ENCODE assay signal across 1 cellular context in genomic region chr4:184472540-184473264, GRCh38.
TF ChIP-seq lines count a peak whose summit lies in the region.

No MANE protein-coding gene starts in this region.

TF ChIP-seq in GM12878, 131 proteins besides CTCF, POLR2A, EP300 and RAD21 (continued from another document and continues in another):
- TF ChIP-seq BACH1 (IDR thresholded peaks at IDR 0.05; ENCODE audit: borderline replicate concordance) (no peak; the same call in 1 of the 2 replicates), NR2F1 (conservative IDR thresholded peaks at IDR 0.05) (peak; percentile 89), HDAC2 (IDR thresholded peaks at IDR 0.05) (no peak), IKZF2 (IDR thresholded peaks at IDR 0.05) (peak in 1 of 2 experiments; percentile 37; a peak in 3 of 4 replicates), SKIL (IDR thresholded peaks at IDR 0.05; ENCODE audit: low read depth, poor library complexity, severe bottlenecking) (no peak), EGR1 (IDR thresholded peaks at IDR 0.05; ENCODE audit: borderline replicate concordance in 1 of 2, low read depth in 2 of 2, low read length in 2 of 2) (no peak), ASH2L (IDR thresholded peaks at IDR 0.05; ENCODE audit: borderline replicate concordance, low read depth) (0 out of 2 replicates have a peak, but pooled peaks have one; percentile 13), STAT1 (conservative IDR thresholded peaks at IDR 0.05) (no peak), ZBTB33 (IDR thresholded peaks at IDR 0.05) (no peak), PML (IDR thresholded peaks at IDR 0.05; ENCODE audit: low read length) (no peak), SIX5 (IDR thresholded peaks at IDR 0.05; ENCODE audit: low read depth, low read length, severe bottlenecking) (no peak), MEF2A (IDR thresholded peaks at IDR 0.05; ENCODE audit: insufficient read depth, low read depth, low read length) (no peak), CBX3 (IDR thresholded peaks at IDR 0.05; ENCODE audit: borderline replicate concordance, low read depth) (no peak), ATF2 (IDR thresholded peaks at IDR 0.05; ENCODE audit: low read length) (no peak), ELK1 (IDR thresholded peaks at IDR 0.05; ENCODE audit: low read depth, low read length) (no peak), NFIC (IDR thresholded peaks at IDR 0.05; ENCODE audit: low read depth, low read length) (no peak), POLR2AphosphoS5 (IDR thresholded peaks at IDR 0.05; ENCODE audit: low read length) (peak; percentile 81), RCOR1 (conservative IDR thresholded peaks at IDR 0.05; ENCODE audit: low read depth, low read length) (no peak), PAX5 (IDR thresholded peaks at IDR 0.05; ENCODE audit: borderline replicate concordance, low read depth, low read length) (peak; percentile 12; the same call in 1 of the 2 replicates), YY1 (IDR thresholded peaks at IDR 0.05; ENCODE audit: low read depth, low read length) (peak; percentile 54; the same call in 1 of the 2 replicates), ZNF207 (IDR thresholded peaks at IDR 0.05; ENCODE audit: borderline replicate concordance) (no peak), WRNIP1 (IDR thresholded peaks at IDR 0.05; ENCODE audit: borderline replicate concordance, low read depth, low read length) (no peak), PAX8 (IDR thresholded peaks at IDR 0.05) (no peak), ZNF217 (IDR thresholded peaks at IDR 0.05) (no peak), MYB (IDR thresholded peaks at IDR 0.05; ENCODE audit: borderline replicate concordance, low read depth, low read length) (no peak; the same call in 1 of the 2 replicates), ZBTB4 (CRISPR knock-in tag; IDR thresholded peaks at IDR 0.05) (no peak), RAD51 (IDR thresholded peaks at IDR 0.05) (no peak), TBL1XR1 (IDR thresholded peaks at IDR 0.05; ENCODE audit: low read depth, low read length) (0 out of 2 replicates have a peak, but pooled peaks have one; percentile 15), HCFC1 (IDR thresholded peaks at IDR 0.05; ENCODE audit: low read length) (no peak; the same call in 1 of the 2 replicates), SREBF2 (IDR thresholded peaks at IDR 0.05; ENCODE audit: low read length) (no peak)
- TF ChIP-seq, protein P1, sequence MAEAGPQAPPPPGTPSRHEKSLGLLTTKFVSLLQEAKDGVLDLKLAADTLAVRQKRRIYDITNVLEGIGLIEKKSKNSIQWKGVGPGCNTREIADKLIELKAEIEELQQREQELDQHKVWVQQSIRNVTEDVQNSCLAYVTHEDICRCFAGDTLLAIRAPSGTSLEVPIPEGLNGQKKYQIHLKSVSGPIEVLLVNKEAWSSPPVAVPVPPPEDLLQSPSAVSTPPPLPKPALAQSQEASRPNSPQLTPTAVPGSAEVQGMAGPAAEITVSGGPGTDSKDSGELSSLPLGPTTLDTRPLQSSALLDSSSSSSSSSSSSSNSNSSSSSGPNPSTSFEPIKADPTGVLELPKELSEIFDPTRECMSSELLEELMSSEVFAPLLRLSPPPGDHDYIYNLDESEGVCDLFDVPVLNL (IDR thresholded peaks at IDR 0.05; ENCODE audit: low read depth, low read length), result no peak
- TF ChIP-seq, protein P2, sequence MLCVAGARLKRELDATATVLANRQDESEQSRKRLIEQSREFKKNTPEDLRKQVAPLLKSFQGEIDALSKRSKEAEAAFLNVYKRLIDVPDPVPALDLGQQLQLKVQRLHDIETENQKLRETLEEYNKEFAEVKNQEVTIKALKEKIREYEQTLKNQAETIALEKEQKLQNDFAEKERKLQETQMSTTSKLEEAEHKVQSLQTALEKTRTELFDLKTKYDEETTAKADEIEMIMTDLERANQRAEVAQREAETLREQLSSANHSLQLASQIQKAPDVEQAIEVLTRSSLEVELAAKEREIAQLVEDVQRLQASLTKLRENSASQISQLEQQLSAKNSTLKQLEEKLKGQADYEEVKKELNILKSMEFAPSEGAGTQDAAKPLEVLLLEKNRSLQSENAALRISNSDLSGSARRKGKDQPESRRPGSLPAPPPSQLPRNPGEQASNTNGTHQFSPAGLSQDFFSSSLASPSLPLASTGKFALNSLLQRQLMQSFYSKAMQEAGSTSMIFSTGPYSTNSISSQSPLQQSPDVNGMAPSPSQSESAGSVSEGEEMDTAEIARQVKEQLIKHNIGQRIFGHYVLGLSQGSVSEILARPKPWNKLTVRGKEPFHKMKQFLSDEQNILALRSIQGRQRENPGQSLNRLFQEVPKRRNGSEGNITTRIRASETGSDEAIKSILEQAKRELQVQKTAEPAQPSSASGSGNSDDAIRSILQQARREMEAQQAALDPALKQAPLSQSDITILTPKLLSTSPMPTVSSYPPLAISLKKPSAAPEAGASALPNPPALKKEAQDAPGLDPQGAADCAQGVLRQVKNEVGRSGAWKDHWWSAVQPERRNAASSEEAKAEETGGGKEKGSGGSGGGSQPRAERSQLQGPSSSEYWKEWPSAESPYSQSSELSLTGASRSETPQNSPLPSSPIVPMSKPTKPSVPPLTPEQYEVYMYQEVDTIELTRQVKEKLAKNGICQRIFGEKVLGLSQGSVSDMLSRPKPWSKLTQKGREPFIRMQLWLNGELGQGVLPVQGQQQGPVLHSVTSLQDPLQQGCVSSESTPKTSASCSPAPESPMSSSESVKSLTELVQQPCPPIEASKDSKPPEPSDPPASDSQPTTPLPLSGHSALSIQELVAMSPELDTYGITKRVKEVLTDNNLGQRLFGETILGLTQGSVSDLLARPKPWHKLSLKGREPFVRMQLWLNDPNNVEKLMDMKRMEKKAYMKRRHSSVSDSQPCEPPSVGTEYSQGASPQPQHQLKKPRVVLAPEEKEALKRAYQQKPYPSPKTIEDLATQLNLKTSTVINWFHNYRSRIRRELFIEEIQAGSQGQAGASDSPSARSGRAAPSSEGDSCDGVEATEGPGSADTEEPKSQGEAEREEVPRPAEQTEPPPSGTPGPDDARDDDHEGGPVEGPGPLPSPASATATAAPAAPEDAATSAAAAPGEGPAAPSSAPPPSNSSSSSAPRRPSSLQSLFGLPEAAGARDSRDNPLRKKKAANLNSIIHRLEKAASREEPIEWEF (IDR thresholded peaks at IDR 0.05; ENCODE audit: insufficient replicate concordance, low read depth, low read length), result no peak
- TF ChIP-seq, protein P3, sequence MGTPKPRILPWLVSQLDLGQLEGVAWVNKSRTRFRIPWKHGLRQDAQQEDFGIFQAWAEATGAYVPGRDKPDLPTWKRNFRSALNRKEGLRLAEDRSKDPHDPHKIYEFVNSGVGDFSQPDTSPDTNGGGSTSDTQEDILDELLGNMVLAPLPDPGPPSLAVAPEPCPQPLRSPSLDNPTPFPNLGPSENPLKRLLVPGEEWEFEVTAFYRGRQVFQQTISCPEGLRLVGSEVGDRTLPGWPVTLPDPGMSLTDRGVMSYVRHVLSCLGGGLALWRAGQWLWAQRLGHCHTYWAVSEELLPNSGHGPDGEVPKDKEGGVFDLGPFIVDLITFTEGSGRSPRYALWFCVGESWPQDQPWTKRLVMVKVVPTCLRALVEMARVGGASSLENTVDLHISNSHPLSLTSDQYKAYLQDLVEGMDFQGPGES (IDR thresholded peaks at IDR 0.05), result 0 out of 2 replicates have a peak, but pooled peaks have one; percentile 21
- TF ChIP-seq, protein P4, sequence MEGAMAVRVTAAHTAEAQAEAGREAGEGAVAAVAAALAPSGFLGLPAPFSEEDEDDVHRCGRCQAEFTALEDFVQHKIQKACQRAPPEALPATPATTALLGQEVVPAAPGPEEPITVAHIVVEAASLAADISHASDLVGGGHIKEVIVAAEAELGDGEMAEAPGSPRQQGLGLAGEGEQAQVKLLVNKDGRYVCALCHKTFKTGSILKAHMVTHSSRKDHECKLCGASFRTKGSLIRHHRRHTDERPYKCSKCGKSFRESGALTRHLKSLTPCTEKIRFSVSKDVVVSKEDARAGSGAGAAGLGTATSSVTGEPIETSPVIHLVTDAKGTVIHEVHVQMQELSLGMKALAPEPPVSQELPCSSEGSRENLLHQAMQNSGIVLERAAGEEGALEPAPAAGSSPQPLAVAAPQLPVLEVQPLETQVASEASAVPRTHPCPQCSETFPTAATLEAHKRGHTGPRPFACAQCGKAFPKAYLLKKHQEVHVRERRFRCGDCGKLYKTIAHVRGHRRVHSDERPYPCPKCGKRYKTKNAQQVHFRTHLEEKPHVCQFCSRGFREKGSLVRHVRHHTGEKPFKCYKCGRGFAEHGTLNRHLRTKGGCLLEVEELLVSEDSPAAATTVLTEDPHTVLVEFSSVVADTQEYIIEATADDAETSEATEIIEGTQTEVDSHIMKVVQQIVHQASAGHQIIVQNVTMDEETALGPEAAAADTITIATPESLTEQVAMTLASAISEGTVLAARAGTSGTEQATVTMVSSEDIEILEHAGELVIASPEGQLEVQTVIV (IDR thresholded peaks at IDR 0.05; ENCODE audit: borderline replicate concordance, partially characterized antibody), result no peak
- TF ChIP-seq, protein P5, sequence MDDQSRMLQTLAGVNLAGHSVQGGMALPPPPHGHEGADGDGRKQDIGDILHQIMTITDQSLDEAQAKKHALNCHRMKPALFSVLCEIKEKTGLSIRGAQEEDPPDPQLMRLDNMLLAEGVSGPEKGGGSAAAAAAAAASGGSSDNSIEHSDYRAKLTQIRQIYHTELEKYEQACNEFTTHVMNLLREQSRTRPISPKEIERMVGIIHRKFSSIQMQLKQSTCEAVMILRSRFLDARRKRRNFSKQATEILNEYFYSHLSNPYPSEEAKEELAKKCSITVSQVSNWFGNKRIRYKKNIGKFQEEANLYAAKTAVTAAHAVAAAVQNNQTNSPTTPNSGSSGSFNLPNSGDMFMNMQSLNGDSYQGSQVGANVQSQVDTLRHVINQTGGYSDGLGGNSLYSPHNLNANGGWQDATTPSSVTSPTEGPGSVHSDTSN (IDR thresholded peaks at IDR 0.05; ENCODE audit: insufficient replicate concordance, low read depth, low read length), result peak; percentile 87
- TF ChIP-seq, protein P6, sequence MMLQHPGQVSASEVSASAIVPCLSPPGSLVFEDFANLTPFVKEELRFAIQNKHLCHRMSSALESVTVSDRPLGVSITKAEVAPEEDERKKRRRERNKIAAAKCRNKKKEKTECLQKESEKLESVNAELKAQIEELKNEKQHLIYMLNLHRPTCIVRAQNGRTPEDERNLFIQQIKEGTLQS (IDR thresholded peaks at IDR 0.05; ENCODE audit: borderline replicate concordance, extremely low read depth, low read depth, low read length), result no peak
